In the genomic region with DNA sequence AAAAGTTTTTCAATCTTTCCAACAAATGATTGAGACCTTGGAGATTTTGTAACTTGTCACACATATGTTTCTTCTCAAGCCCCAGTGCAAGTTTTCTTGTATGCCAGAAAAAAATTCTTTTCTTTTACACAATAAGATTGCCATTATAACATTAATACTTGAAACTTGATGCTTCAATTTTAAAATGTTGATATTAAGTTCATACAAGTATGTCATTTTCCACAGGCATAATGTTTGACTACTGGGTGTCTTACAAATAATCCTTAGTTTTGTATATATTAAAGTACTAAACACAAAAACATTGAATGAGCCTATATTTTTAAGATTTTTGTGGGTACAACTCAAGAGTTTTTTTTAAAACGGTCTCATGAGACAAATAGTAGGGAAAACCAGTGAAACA, we compare ENCODE assay signal across 21 cellular contexts.
"Had no signal": no experiment of that assay in that cellular context is flagged by ENCODE, and none has a peak within 500 bp of the region (broad histone marks: within the 10 kb centered on the region; RNA-seq: fewer than 3 reads in every experiment).

No MANE protein-coding gene starts in this region.

- H3K9me3 ChIP-seq: left ventricle myocardium inferior, ovary, right atrium auricular region, right lobe of liver, stomach, testis, thyroid gland, transverse colon, upper lobe of left lung, vagina had no signal

- H3K79me2 ChIP-seq: hepatocyte had no signal

- H3K36me3 ChIP-seq: ovary, right atrium auricular region, right lobe of liver, thyroid gland, transverse colon, vagina had no signal

- H3K27me3 ChIP-seq: hepatocyte, ovary, right atrium auricular region, right lobe of liver, stomach, testis, thyroid gland, transverse colon, upper lobe of left lung, vagina had no signal

- H3K4me2 ChIP-seq: hepatocyte, smooth muscle cell had no signal

- DNase-seq: islet precursor cell; left ventricle myocardium inferior; naive thymus-derived CD8-positive, alpha-beta T cell; ovary; right lobe of liver; stimulated activated CD4-positive, alpha-beta T cell treated with anti-CD3 and anti-CD28 coated beads, Interleukin-1b, Interleukin-23, amount 100 ng/mL, for 48 hours; stimulated activated CD4-positive, alpha-beta T cell treated with anti-CD3 and anti-CD28 coated beads, Interleukin-2, amount 100 ng/mL, for 48 hours; stimulated activated CD4-positive, alpha-beta T cell treated with anti-CD3 and anti-CD28 coated beads, Interleukin-4, amount 100 ng/mL, for 4 hours; stimulated activated CD8-positive, alpha-beta memory T cell treated with anti-CD3 and anti-CD28 coated beads, Interleukin-4, amount 100 ng/mL, for 48 hours; stimulated activated naive CD8-positive, alpha-beta T cell treated with anti-CD3 and anti-CD28 coated beads, Interleukin-15, Interleukin-2, amounts not matched to agents 100 U/mL and 50 U/mL, for 24 hours; stomach; testis; thyroid gland; transverse colon; upper lobe of left lung had no signal

- H3K4me1 ChIP-seq: left ventricle myocardium inferior, right atrium auricular region, right lobe of liver, stomach, testis, thyroid gland, transverse colon, upper lobe of left lung, vagina had no signal

- ATAC-seq: naive thymus-derived CD8-positive, alpha-beta T cell; right lobe of liver; stimulated activated memory B cell treated with anti-CD40 and anti-IgM and Interleukin-4, amounts not matched to agents 10 μg/mL and 1 μg/mL and 100 μg/mL, for 72 hours; stimulated activated naive CD8-positive, alpha-beta T cell treated with anti-CD3 and anti-CD28 coated beads, Interleukin-15, Interleukin-2, amounts not matched to agents 100 U/mL and 50 U/mL, for 24 hours had no signal

- H3K4me3 ChIP-seq: hepatocyte, left ventricle myocardium inferior, lung, ovary, right atrium auricular region, right lobe of liver, smooth muscle cell, stomach, testis, thyroid gland, transverse colon, upper lobe of left lung, vagina had no signal

- H3K27ac ChIP-seq: hepatocyte, left ventricle myocardium inferior, ovary, right atrium auricular region, right lobe of liver, stomach, testis, thyroid gland, transverse colon, upper lobe of left lung, vagina had no signal

- H2AFZ ChIP-seq: hepatocyte had no signal
